Comparison of ENCODE assay signal across 9 cellular contexts in the genomic region with DNA sequence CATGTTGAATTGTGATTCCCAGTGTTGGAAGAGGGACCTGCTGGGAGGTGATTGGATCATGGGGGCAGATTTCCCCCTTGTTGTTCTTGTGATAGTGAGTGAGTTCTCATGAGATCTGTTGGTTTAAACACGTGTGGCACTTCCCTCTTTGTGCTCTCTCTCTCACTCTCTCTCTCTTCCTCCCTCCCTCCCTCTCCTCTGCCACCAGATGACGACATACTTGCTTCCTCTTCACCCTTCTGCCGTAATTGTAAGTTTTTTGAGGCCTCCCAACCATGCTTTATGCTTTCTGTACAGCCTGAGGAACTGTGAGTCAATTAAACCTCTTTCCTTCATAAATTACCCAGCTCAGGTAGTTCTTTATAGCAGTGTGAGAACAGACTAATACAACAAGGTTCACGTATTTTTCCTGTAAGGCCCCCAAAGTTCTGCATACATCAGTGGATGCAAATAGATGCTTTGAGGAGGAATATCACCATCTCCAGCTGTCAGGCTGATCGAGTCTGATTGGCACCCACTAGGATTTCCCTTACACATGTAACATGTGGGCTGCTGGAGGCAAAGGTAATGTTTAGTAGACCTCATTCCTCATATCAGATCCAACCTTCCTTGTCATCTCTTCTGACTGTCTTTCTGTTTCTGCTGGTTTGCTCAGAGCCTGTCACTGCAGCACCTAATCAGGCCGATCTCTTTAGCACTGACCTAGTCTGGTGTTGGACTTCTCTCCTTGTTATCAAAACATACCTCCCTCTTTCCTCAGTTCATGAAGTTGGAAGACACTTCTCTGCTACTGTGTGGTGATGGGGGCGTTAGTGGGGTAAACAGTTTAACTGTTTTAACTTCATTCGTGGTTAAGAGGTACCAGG. TPM values are rescaled to one million over a fixed set of nuclear protein-coding genes. Genes with fewer than 3 reads are reported as not detected.
DNase-seq lines count a peak whose midpoint lies in the region; FAIRE-seq and TF ChIP-seq lines count a peak whose summit lies in the region.
"Had no signal": no experiment of that assay in that cellular context is flagged by ENCODE, and none has a peak within 500 bp of the region (broad histone marks: within the 10 kb centered on the region; RNA-seq: fewer than 3 reads in every experiment).

No MANE protein-coding gene starts in this region.

- TF ChIP-seq CTCF in MM.1S (IDR thresholded peaks at IDR 0.05; ENCODE audit: low read length), result no peak
- no peak for TF ChIP-seq CTCF in astrocyte (IDR thresholded peaks at IDR 0.05; ENCODE audit: insufficient read depth, low read depth, low read length)
- TF ChIP-seq CTCF in GM20000 (IDR thresholded peaks at IDR 0.05; ENCODE audit: extremely low read depth, missing control alignments), result no peak

- FAIRE-seq in astrocyte (lab: Jason Lieb, UNC), result no peak

- no peaks in the 10 kb centered on the region for H3K9me3 ChIP-seq in MM.1S (replicated peaks; ENCODE audit: insufficient read depth, low read length)
- H3K9me3 ChIP-seq in astrocyte (ENCODE audit: insufficient read depth, low read depth, low read length), result no peaks in the 10 kb centered on the region

- peaks cover 16% of the 10 kb centered on the region for H3K4me1 Mint-ChIP-seq in astrocyte (ENCODE audit: low read depth, unreplicated experiment)

- no peaks in the 10 kb centered on the region for H3K36me3 Mint-ChIP-seq in astrocyte (ENCODE audit: low read depth, unreplicated experiment)
- H3K36me3 Mint-ChIP-seq: mesothelial cell of epicardium had no signal

- no peaks in the 10 kb centered on the region for H3K79me2 ChIP-seq in MM.1S (ENCODE audit: low read length)
- no peaks in the 10 kb centered on the region for H3K79me2 ChIP-seq in astrocyte (ENCODE audit: insufficient read depth, low read length)

- H3K27ac ChIP-seq in MM.1S (ENCODE audit: low read length), result no peak overlapping the region
- no peak overlapping the region for H3K27ac ChIP-seq in astrocyte (ENCODE audit: low read depth, low read length)

- peaks cover 33% of the 10 kb centered on the region for H3K4me1 ChIP-seq in MM.1S (ENCODE audit: low read length)
- no peaks in the 10 kb centered on the region for H3K4me1 ChIP-seq in astrocyte (ENCODE audit: insufficient read depth, low read length)

- H3K4me2 ChIP-seq in MM.1S (ENCODE audit: low read depth, low read length) (no peak overlapping the region), astrocyte (ENCODE audit: low read length) (no peak overlapping the region)

- H4K20me1 ChIP-seq in MM.1S (ENCODE audit: insufficient read depth, low read length) (no peaks in the 10 kb centered on the region), astrocyte (ENCODE audit: insufficient read depth, low read length) (no peaks in the 10 kb centered on the region)

- H3K27me3 ChIP-seq in MM.1S (replicated peaks; ENCODE audit: insufficient read depth, low read length) (no peaks in the 10 kb centered on the region), astrocyte (ENCODE audit: insufficient read depth, low read length) (no peaks in the 10 kb centered on the region)

- no peaks in the 10 kb centered on the region for H3K9me2 ChIP-seq in MM.1S (replicated peaks; ENCODE audit: insufficient read depth, low read length)

- DNase-seq in MM.1S (no peak), T-helper 22 cell (ENCODE audit: low read depth) (peak; percentile 12), astrocyte (ENCODE audit: low read depth) (no peak), AG08395 (ENCODE audit: low spot score) (no peak), GM20000 (ENCODE audit: low spot score) (no peak)
- DNase-seq in stimulated activated CD4-positive, alpha-beta T cell treated with anti-CD3 and anti-CD28 coated beads, TNF-alpha, amount 100 ng/mL, for 4 hours (ENCODE audit: low read depth in 3 of 3), result peak in 2 of 3 experiments; percentile 21 to 27
- no peak for DNase-seq in activated CD4-positive, CD25-positive, alpha-beta regulatory T cell treated with anti-CD3 and anti-CD28 coated beads, Interleukin-2, amount 50 U/mL, for 72 hours
- DNase-seq: NCI-H2171 treated with DMSO at 0.1 percent for 48 hours had no signal

- H3F3A ChIP-seq in MM.1S (ENCODE audit: insufficient read depth, low read length), result peaks cover 14% of the 10 kb centered on the region; the same call in 1 of the 2 replicates

- H3K36me3 ChIP-seq in MM.1S (replicated peaks; ENCODE audit: insufficient read depth, low read length), result no peaks in the 10 kb centered on the region
- no peaks in the 10 kb centered on the region for H3K36me3 ChIP-seq in astrocyte (ENCODE audit: insufficient read depth, low read length)

- peaks cover 4% of the 10 kb centered on the region for H3K27me3 Mint-ChIP-seq in astrocyte (ENCODE audit: low read depth, unreplicated experiment)

- H3K4me3 ChIP-seq in MM.1S (ENCODE audit: low read length) (no peak overlapping the region), astrocyte (ENCODE audit: insufficient read depth, low read depth, low read length) (no peak overlapping the region)

- no peaks in the 10 kb centered on the region for H3K9me3 Mint-ChIP-seq in astrocyte (ENCODE audit: unreplicated experiment)
- H3K9me3 Mint-ChIP-seq: mesothelial cell of epicardium had no signal

- H3K9ac ChIP-seq in MM.1S (ENCODE audit: low read length) (no peak overlapping the region), astrocyte (ENCODE audit: low read length) (no peak overlapping the region)

- H2AFZ ChIP-seq in MM.1S (ENCODE audit: low read length), result 0 out of 2 replicates have a peak overlapping the region, but pooled peaks have one; percentile 19
- H2AFZ ChIP-seq in astrocyte (ENCODE audit: low read depth, low read length), result no peak overlapping the region

- peak overlapping the region; percentile 43 for H3K27ac Mint-ChIP-seq in astrocyte (ENCODE audit: unreplicated experiment)
- H3K27ac Mint-ChIP-seq: mesothelial cell of epicardium had no signal

- no peak overlapping the region for H3K4me3 Mint-ChIP-seq in astrocyte (ENCODE audit: unreplicated experiment)
- H3K4me3 Mint-ChIP-seq: mesothelial cell of epicardium had no signal

RNA-seq across cellular contexts. Expression of a gene that starts 54.3 kb away (rescaled TPM):
- total RNA-seq in astrocyte, result 12.6 and 17.5 TPM in 2 replicates

Comparison
In these comparisons a context has a peak if more than half of its experiments do, and no peak if none do; other contexts are left out.
1. DNase-seq: peak in T-helper 22 cell (single experiment) and stimulated activated CD4-positive, alpha-beta T cell treated with anti-CD3 and anti-CD28 coated beads, TNF-alpha, amount 100 ng/mL, for 4 hours (2 of 3); none in MM.1S (single experiment), astrocyte (single experiment), AG08395 (single experiment), activated CD4-positive, CD25-positive, alpha-beta regulatory T cell treated with anti-CD3 and anti-CD28 coated beads, Interleukin-2, amount 50 U/mL, for 72 hours (single experiment) and GM20000 (single experiment).